Comparison of ENCODE assay signal across 13 cellular contexts in genomic region chrY:18753133-18753815, GRCh38. TPM values are rescaled to one million over a fixed set of nuclear protein-coding genes. Genes with fewer than 3 reads are reported as not detected.
"Had no signal": no experiment of that assay in that cellular context is flagged by ENCODE, and none has a peak within 500 bp of the region (broad histone marks: within the 10 kb centered on the region; RNA-seq: fewer than 3 reads in every experiment).

No MANE protein-coding gene starts in this region.

RNA-seq across cellular contexts. Expression of gene HSFY2, which starts 20.3 kb away (rescaled TPM):
- total RNA-seq: OCI-LY7; PC-3; PC-9; Peyer's patch; Right ventricle myocardium inferior; Right ventricle myocardium superior; RPMI7951; SJCRH30; SJSA1; SK-MEL-5; T-cell; T-helper 1 cell treated with Interleukin-12 subunit alpha and Interleukin-12 subunit beta and Interleukin-4 antibody, amounts not matched to agents 30 ng/mL and 1 ng/mL, for 36 hours had no signal
- polyA plus RNA-seq: SK-N-SH had no signal
